In the genomic region with DNA sequence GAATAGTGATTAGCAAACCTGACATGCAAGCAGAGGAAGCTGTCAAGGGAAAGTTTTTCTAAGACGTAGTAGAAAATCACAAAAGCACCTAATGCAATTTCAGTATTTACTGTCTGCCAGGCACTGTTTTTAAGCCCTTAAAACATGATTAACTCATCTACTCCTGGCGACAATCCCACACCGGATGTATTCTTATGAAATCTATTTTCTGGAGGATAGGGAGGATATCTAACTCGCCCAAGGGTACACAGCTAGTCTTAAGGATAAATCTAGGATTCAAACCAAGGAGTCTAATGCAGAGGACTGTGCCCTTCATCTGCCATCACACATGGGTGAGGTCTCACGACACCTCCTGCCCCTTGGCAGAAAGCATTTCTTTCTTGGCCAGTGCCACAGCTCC, we compare ENCODE assay signal across 1 cellular context.
TF ChIP-seq lines count a peak whose summit lies in the region.

No MANE protein-coding gene starts in this region.

TF ChIP-seq in endothelial cell of umbilical vein, 7 proteins besides CTCF, POLR2A, EP300 and RAD21:
- no peak for TF ChIP-seq FOS (IDR thresholded peaks at IDR 0.05; ENCODE audit: borderline replicate concordance, insufficient read depth, low read length)
- TF ChIP-seq MYC (IDR thresholded peaks at IDR 0.05; ENCODE audit: low read depth, low read length): no peak
- no peak for TF ChIP-seq POLR2AphosphoS5 (IDR thresholded peaks at IDR 0.05; ENCODE audit: insufficient read depth, low read depth, low read length)
- no peak for TF ChIP-seq JUN (IDR thresholded peaks at IDR 0.05; ENCODE audit: borderline replicate concordance, insufficient read depth, insufficient read length, low read depth)
- no peak for TF ChIP-seq EZH2 (IDR thresholded peaks at IDR 0.05; ENCODE audit: borderline replicate concordance, low read depth, low read length, severe bottlenecking)
- TF ChIP-seq MAX (IDR thresholded peaks at IDR 0.05; ENCODE audit: insufficient read depth, insufficient read length): no peak
- no peak for TF ChIP-seq GATA2 (IDR thresholded peaks at IDR 0.05; ENCODE audit: insufficient read depth, insufficient read length, low read depth, low read length)
